13 cellular contexts compared by ENCODE assay signal in genomic region chr3:195897853-195898415, GRCh38. TPM values are rescaled to one million over a fixed set of nuclear protein-coding genes. Genes with fewer than 3 reads are reported as not detected.
DNase-seq lines count a peak whose midpoint lies in the region; ATAC-seq and TF ChIP-seq lines count a peak whose summit lies in the region.
"Had no signal": no experiment of that assay in that cellular context is flagged by ENCODE, and none has a peak within 500 bp of the region (broad histone marks: within the 10 kb centered on the region; RNA-seq: fewer than 3 reads in every experiment).

No MANE protein-coding gene starts in this region.

- H3K79me2 ChIP-seq in Karpas-422 (ENCODE audit: low read length) = peaks cover 16% of the 10 kb centered on the region

- no peaks in the 10 kb centered on the region for H3K36me3 ChIP-seq in Karpas-422 (ENCODE audit: insufficient read depth, low read length)
- H3K36me3 ChIP-seq: thoracic aorta had no signal

- no peak overlapping the region for H3K27ac ChIP-seq in Karpas-422 (ENCODE audit: low read length)

- peaks cover 31% of the 10 kb centered on the region for H3K4me1 ChIP-seq in Karpas-422 (ENCODE audit: low read length)

- H3K9me2 ChIP-seq in Karpas-422 (replicated peaks; ENCODE audit: insufficient read depth, low read length) = no peaks in the 10 kb centered on the region

- no peak overlapping the region for H2AFZ ChIP-seq in Karpas-422 (ENCODE audit: low read length)

- H3K4me2 ChIP-seq in Karpas-422 (ENCODE audit: low read depth, low read length, poor library complexity, severe bottlenecking) = no peak overlapping the region

- peaks cover 12% of the 10 kb centered on the region; the same call in 1 of the 2 replicates for H4K20me1 ChIP-seq in Karpas-422 (ENCODE audit: insufficient read depth, low read depth, low read length)

- H3K4me1 Mint-ChIP-seq in T-helper 17 cell = peaks cover 52% of the 10 kb centered on the region
- H3K4me1 Mint-ChIP-seq in glutamatergic neuron (ENCODE audit: low read depth, unreplicated experiment) = peaks cover 40% of the 10 kb centered on the region

- peak overlapping the region; percentile 93 for H3K27ac Mint-ChIP-seq in T-helper 17 cell
- no peak overlapping the region for H3K27ac Mint-ChIP-seq in glutamatergic neuron (ENCODE audit: unreplicated experiment)

- intact Hi-C loops in left ventricle myocardium superior (cut with micrococcal nuclease) = loop anchor here (5.0 kb wide), 1 partner anchor 36 kb away; no protein-coding TSS in a partner anchor
- intact Hi-C loops in Right ventricle myocardium inferior (cut with DNase I) = no loop called here

- TF ChIP-seq CTCF in glutamatergic neuron (IDR thresholded peaks at IDR 0.05; ENCODE audit: partially characterized antibody, unreplicated experiment) = no peak

- no peaks in the 10 kb centered on the region for H3K9me3 ChIP-seq in T-helper 17 cell (ENCODE audit: control insufficient read depth, low read length, poor library complexity, severe bottlenecking)
- no peaks in the 10 kb centered on the region for H3K9me3 ChIP-seq in Karpas-422 (ENCODE audit: low read length)
- H3K9me3 ChIP-seq: mucosa of descending colon, thoracic aorta had no signal

- no peak overlapping the region for H3K4me3 ChIP-seq in Karpas-422 (ENCODE audit: low read length)
- H3K4me3 ChIP-seq: K562, mucosa of descending colon, thoracic aorta had no signal

- H3K27me3 Mint-ChIP-seq in T-helper 17 cell (no peaks in the 10 kb centered on the region), glutamatergic neuron (ENCODE audit: unreplicated experiment) (peaks cover 9% of the 10 kb centered on the region)

- no peaks in the 10 kb centered on the region for H3K27me3 ChIP-seq in Karpas-422 (ENCODE audit: low read length)

- no peak for ATAC-seq in left ventricle myocardium superior
- no peak for ATAC-seq in Right ventricle myocardium inferior
- no peak for ATAC-seq in T-helper 17 cell
- ATAC-seq: mucosa of descending colon had no signal

- H3K36me3 Mint-ChIP-seq in T-helper 17 cell (ENCODE audit: low read depth) = no peaks in the 10 kb centered on the region
- no peaks in the 10 kb centered on the region for H3K36me3 Mint-ChIP-seq in glutamatergic neuron (ENCODE audit: unreplicated experiment)

- H3K4me3 Mint-ChIP-seq in T-helper 17 cell (no peak overlapping the region), glutamatergic neuron (ENCODE audit: unreplicated experiment) (no peak overlapping the region)

- peaks cover 18% of the 10 kb centered on the region for H3K9me3 Mint-ChIP-seq in glutamatergic neuron (ENCODE audit: unreplicated experiment)

- DNase-seq in left ventricle myocardium superior (peak; percentile 23), Right ventricle myocardium inferior (ENCODE audit: missing footprints) (no peak), T-helper 17 cell (no peak), glutamatergic neuron (peak; percentile 9), DMS79 treated with DMSO at 0.1 percent for 48 hours (lab: John Stamatoyannopoulos, UW) (no peak), Karpas-422 (no peak), HUDEP-2 (lab: John Stamatoyannopoulos, UW; ENCODE audit: unreplicated experiment in 76 of 76) (no peak)
- DNase-seq in stimulated activated CD4-positive, alpha-beta T cell treated with anti-CD3 and anti-CD28 coated beads, Interleukin-2, amount 100 ng/mL, for 48 hours = no peak
- DNase-seq: activated CD4-positive, CD25-positive, alpha-beta regulatory T cell treated with anti-CD3 and anti-CD28 coated beads, Interleukin-2, amount 50 U/mL, for 72 hours; NK-92 treated with Interleukin-12 subunit alpha and Interleukin-12 subunit beta, amount 100 ng/mL, for 24 hours had no signal

- no peak overlapping the region for H3K9ac ChIP-seq in Karpas-422 (ENCODE audit: low read length)

RNA-seq across cellular contexts. Expression of gene TNK2, which starts 10.4 kb away (rescaled TPM):
- total RNA-seq in left ventricle myocardium superior = 28.9 TPM
- 31.7 TPM for total RNA-seq in Right ventricle myocardium inferior
- total RNA-seq in T-helper 17 cell = 100 to 1,000 TPM; 123 to 125 TPM
- total RNA-seq in glutamatergic neuron (ENCODE audit: unreplicated experiment) = 46.2 TPM
- total RNA-seq in Karpas-422 (2014; rRNA removed; shearing (Covaris generic); ENCODE audit: low replicate concordance) = 25.5 and 26.0 TPM in 2 replicates

Comparison
In these comparisons a context has a peak if more than half of its experiments do, and no peak if none do; other contexts are left out.
1. DNase-seq: peak in left ventricle myocardium superior (single experiment) and glutamatergic neuron (single experiment); none in Right ventricle myocardium inferior (single experiment), T-helper 17 cell (0 of 3), DMS79 treated with DMSO at 0.1 percent for 48 hours (single experiment), stimulated activated CD4-positive, alpha-beta T cell treated with anti-CD3 and anti-CD28 coated beads, Interleukin-2, amount 100 ng/mL, for 48 hours (0 of 2), Karpas-422 (single experiment) and HUDEP-2 (0 of 76).